37 cellular contexts compared by ENCODE assay signal in the genomic region with DNA sequence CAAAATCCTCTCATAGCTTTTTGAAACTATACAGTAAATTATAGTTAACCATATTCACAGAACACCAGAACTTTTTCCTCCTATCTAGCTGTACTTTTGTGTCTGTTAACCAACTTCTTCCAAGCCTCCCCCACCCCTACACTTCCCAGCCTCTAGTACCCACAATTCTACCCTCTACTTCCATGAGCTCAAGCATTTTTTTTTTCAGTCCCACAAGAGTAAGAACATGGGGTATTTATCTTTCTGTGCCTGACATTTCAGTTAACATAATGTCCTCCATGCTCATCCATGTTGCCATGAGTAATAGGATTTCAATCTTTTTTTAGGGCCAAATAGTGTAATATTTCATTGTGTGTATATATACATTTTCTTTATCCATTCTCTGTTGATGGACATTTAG.
DNase-seq lines count a peak whose midpoint lies in the region; ATAC-seq, FAIRE-seq and TF ChIP-seq lines count a peak whose summit lies in the region.
"Had no signal": no experiment of that assay in that cellular context is flagged by ENCODE, and none has a peak within 500 bp of the region (broad histone marks: within the 10 kb centered on the region; RNA-seq: fewer than 3 reads in every experiment).

No MANE protein-coding gene starts in this region.

- H3K4me3 ChIP-seq in K562 (no peak overlapping the region), H1 (ENCODE audit: extremely low read depth in 1 of 4, insufficient read depth in 2 of 4, low read depth in 3 of 4, low read length in 4 of 4) (no peak overlapping the region)
- H3K4me3 ChIP-seq: A549; BLaER1; BLaER1 treated with 17β-estradiol and CSF1 and Interleukin-3, amounts not matched to agents 10 nM and 100 nM had no signal

- H3K79me2 ChIP-seq in K562 (ENCODE audit: control insufficient read depth, insufficient read depth, low read length) = no peaks in the 10 kb centered on the region
- H3K79me2 ChIP-seq in H1 (ENCODE audit: control insufficient read depth in 1 of 2, insufficient read depth in 2 of 2, low read length in 2 of 2) = no peaks in the 10 kb centered on the region

- no peak overlapping the region for H2BK12ac ChIP-seq in H1 (ENCODE audit: low read depth, low read length)

- DNase-seq in OCI-M1 (lab: John Stamatoyannopoulos, UW) (peak; percentile 52), K562 (ENCODE audit: extremely low read depth in 1 of 4, low spot score in 3 of 4) (no peak), chondrocyte (ENCODE audit: low spot score) (no peak), H1 (ENCODE audit: low read depth in 1 of 2, low spot score in 2 of 2) (no peak), HuH-7.5 (ENCODE audit: low spot score) (no peak)
- DNase-seq in activated CD4-positive, alpha-beta T cell treated with anti-CD3 and anti-CD28 coated beads for 1 hour = no peak
- DNase-seq: 8988T; ACHN; AML-193; BE2C; C1 segment of cervical spinal cord; Caco-2; Calu3; CD4-positive, alpha-beta memory T cell; CD4-positive, alpha-beta T cell; CD4-positive, CD25-positive, alpha-beta regulatory T cell; CD8-positive, alpha-beta memory T cell; CD8-positive, alpha-beta T cell; COR-L47; DMS 273 treated with DMSO at 0.1 percent for 48 hours; DMS153; DMS53; DMS79; DMS79 treated with DMSO at 0.1 percent for 48 hours; DND-41; EL had no signal

- H3K27ac Mint-ChIP-seq in chondrocyte (ENCODE audit: unreplicated experiment) = peak overlapping the region; percentile 9
- H3K27ac Mint-ChIP-seq: B cell; CD14-positive monocyte; CD4-positive, alpha-beta memory T cell; CD4-positive, alpha-beta T cell; CD4-positive, CD25-positive, alpha-beta regulatory T cell; CD8-positive, alpha-beta T cell had no signal

- H3K18ac ChIP-seq in H1 (ENCODE audit: extremely low read depth, low read length) = no peak overlapping the region

- H2BK15ac ChIP-seq in H1 (ENCODE audit: low read length) = no peak overlapping the region

- no peak overlapping the region for H2BK5ac ChIP-seq in H1 (ENCODE audit: low read depth, low read length)

- FAIRE-seq in K562 (lab: Jason Lieb, UNC) = no peak
- no peak for FAIRE-seq in H1 (lab: Jason Lieb, UNC)
- FAIRE-seq: A204.1, A549, D721Med had no signal

- CTCF ChIA-PET in K562 (lab: Yijun Ruan, JAX; ENCODE audit: low intra/inter-chr PET ratio) (no interaction called here), H1 (lab: Charles Lee; ENCODE audit: partially characterized antibody) (no interaction called here)

- H4K20me1 ChIP-seq in K562 (replicated peaks; ENCODE audit: control insufficient read depth, insufficient read depth, low read length) (no peaks in the 10 kb centered on the region), H1 (replicated peaks in 1 of 2; ENCODE audit: control insufficient read depth in 1 of 2, insufficient read depth in 2 of 2, low read length in 2 of 2) (no peaks in the 10 kb centered on the region)
- H4K20me1 ChIP-seq: BLaER1; BLaER1 treated with 17β-estradiol and CSF1 and Interleukin-3, amounts not matched to agents 10 nM and 100 nM had no signal

- H4K5ac ChIP-seq in H1 (ENCODE audit: insufficient read length, low read depth, low read length) = no peak overlapping the region

- no peak overlapping the region for H3K4ac ChIP-seq in H1 (replicated peaks; ENCODE audit: insufficient read length, low read depth, low read length)

- H3K79me1 ChIP-seq in H1 (ENCODE audit: low read depth, low read length) = no peaks in the 10 kb centered on the region

- intact Hi-C loops in K562 (cut with micrococcal nuclease) = no loop called here

- H3K4me1 Mint-ChIP-seq in chondrocyte (ENCODE audit: low read depth) = peaks cover 40% of the 10 kb centered on the region
- H3K4me1 Mint-ChIP-seq: B cell, CD14-positive monocyte had no signal

- no peak overlapping the region for H4K8ac ChIP-seq in H1 (ENCODE audit: extremely low read depth, insufficient read depth, low read length)

- TF ChIP-seq EP300 in K562 (IDR thresholded peaks at IDR 0.05; ENCODE audit: low read length) (no peak), H1 (IDR thresholded peaks at IDR 0.05; ENCODE audit: borderline replicate concordance in 1 of 2, low read depth in 2 of 2, low read length in 2 of 2) (no peak)

- no peaks in the 10 kb centered on the region for H3K36me3 Mint-ChIP-seq in chondrocyte (ENCODE audit: low read depth)
- H3K36me3 Mint-ChIP-seq: CD14-positive monocyte; CD4-positive, alpha-beta memory T cell; CD4-positive, CD25-positive, alpha-beta regulatory T cell; CD8-positive, alpha-beta memory T cell; CD8-positive, alpha-beta T cell had no signal

- H3K36me3 ChIP-seq in K562 (ENCODE audit: control insufficient read depth, insufficient read depth, low read length) = no peaks in the 10 kb centered on the region
- H3K36me3 ChIP-seq in H1 (ENCODE audit: control insufficient read depth in 2 of 4, insufficient read depth in 4 of 4, low read length in 3 of 4) = no peaks in the 10 kb centered on the region
- H3K36me3 ChIP-seq: BE2C; BLaER1; BLaER1 treated with 17β-estradiol and CSF1 and Interleukin-3, amounts not matched to agents 10 nM and 100 nM had no signal

- peak overlapping the region; percentile 84 for H2AFZ ChIP-seq in K562 (ENCODE audit: low read depth, low read length)
- H2AFZ ChIP-seq in H1 (ENCODE audit: low read length) = no peak overlapping the region

- H3K27me3 Mint-ChIP-seq in chondrocyte (ENCODE audit: low read depth) = no peaks in the 10 kb centered on the region
- H3K27me3 Mint-ChIP-seq: CD4-positive, alpha-beta T cell had no signal

- no peak overlapping the region for H2BK20ac ChIP-seq in H1 (ENCODE audit: low read length)

- no peak overlapping the region for H2AK5ac ChIP-seq in H1 (ENCODE audit: low read depth, low read length)

- no peak overlapping the region for H3K4me2 ChIP-seq in K562 (ENCODE audit: insufficient read depth, low read length)
- H3K4me2 ChIP-seq in H1 (ENCODE audit: insufficient read depth in 1 of 2, low read depth in 2 of 2, low read length in 2 of 2) = no peak overlapping the region
- H3K4me2 ChIP-seq: A549; BLaER1; BLaER1 treated with 17β-estradiol and CSF1 and Interleukin-3, amounts not matched to agents 10 nM and 100 nM had no signal

- no peak overlapping the region for H3K9ac ChIP-seq in K562 (ENCODE audit: insufficient read depth in 1 of 2, low read depth in 2 of 2, low read length in 2 of 2)
- H3K9ac ChIP-seq in H1 (replicated peaks in 1 of 4; ENCODE audit: extremely low read depth in 1 of 4, low read depth in 3 of 4, low read length in 3 of 4) = no peak overlapping the region
- H3K9ac ChIP-seq: BLaER1; BLaER1 treated with 17β-estradiol and CSF1 and Interleukin-3, amounts not matched to agents 10 nM and 100 nM had no signal

- no peak overlapping the region for H2BK120ac ChIP-seq in H1 (replicated peaks; ENCODE audit: low read depth, low read length)

- no peak overlapping the region for H3K27ac ChIP-seq in K562 (ENCODE audit: extremely low read depth, low read depth, low read length)
- H3K27ac ChIP-seq in H1 (ENCODE audit: low read depth, low read length) = no peak overlapping the region
- H3K27ac ChIP-seq: 22Rv1; A549; BLaER1; BLaER1 treated with 17β-estradiol and CSF1 and Interleukin-3, amounts not matched to agents 10 nM and 100 nM; C4-2B had no signal

- POLR2A ChIA-PET in K562 (lab: Yijun Ruan, JAX) (interaction anchor here (1.6 kb wide), 1 partner anchor 9 kb away, joined by 9 read pairs; no protein-coding TSS in a partner anchor), H1 (lab: Charles Lee; ENCODE audit: partially characterized antibody) (no interaction called here)

- H3K4me1 ChIP-seq in K562 (replicated peaks in 1 of 2; ENCODE audit: control insufficient read depth in 2 of 2, insufficient read depth in 2 of 2, low read length in 2 of 2) (peaks cover 0 to 15% of the 10 kb centered on the region in 2 experiments; a peak in 3 of 5 replicates), H1 (replicated peaks in 1 of 4; ENCODE audit: control insufficient read depth in 3 of 4, insufficient read depth in 4 of 4, low read length in 3 of 4) (no peaks in the 10 kb centered on the region)
- H3K4me1 ChIP-seq: A549, BLaER1, Caco-2 had no signal

- TF ChIP-seq CTCF in K562 (IDR thresholded peaks at IDR 0.05 in 2 of 3, conservative IDR thresholded peaks at IDR 0.05 in 1 of 3; ENCODE audit: insufficient read depth in 2 of 3, low read depth in 1 of 3, low read length in 3 of 3) = no peak
- no peak for TF ChIP-seq CTCF in chondrocyte (IDR thresholded peaks at IDR 0.05)
- no peak for TF ChIP-seq CTCF in H1 (IDR thresholded peaks at IDR 0.05; ENCODE audit: control extremely low read depth in 1 of 3, insufficient read depth in 1 of 3, low read depth in 1 of 3, low read length in 3 of 3)

- TF ChIP-seq RAD21 in K562 (CRISPR knock-in tag; conservative IDR thresholded peaks at IDR 0.05 in 1 of 2, IDR thresholded peaks at IDR 0.05 in 1 of 2) = no peak
- no peak for TF ChIP-seq RAD21 in H1 (IDR thresholded peaks at IDR 0.05 in 1 of 2, conservative IDR thresholded peaks at IDR 0.05 in 1 of 2; ENCODE audit: low read depth in 2 of 2, low read length in 2 of 2)

- H3K9me1 ChIP-seq in K562 (ENCODE audit: control insufficient read depth, insufficient read depth, low read length) = no peaks in the 10 kb centered on the region

- no peaks in the 10 kb centered on the region for H3K27me3 ChIP-seq in K562 (ENCODE audit: control insufficient read depth in 2 of 2, insufficient read depth in 2 of 2, low read length in 2 of 2)
- no peaks in the 10 kb centered on the region for H3K27me3 ChIP-seq in H1 (replicated peaks in 1 of 4; ENCODE audit: control insufficient read depth in 3 of 4, extremely low read depth in 1 of 4, insufficient read depth in 3 of 4, low read length in 3 of 4)
- H3K27me3 ChIP-seq: BE2C; BLaER1; BLaER1 treated with 17β-estradiol and CSF1 and Interleukin-3, amounts not matched to agents 10 nM and 100 nM had no signal

- no TSS peak for BruUV-seq in K562 (replicated peaks; lab: Mats Ljungman, UMichigan)

- H3K4me3 Mint-ChIP-seq in chondrocyte (ENCODE audit: unreplicated experiment) = no peak overlapping the region
- H3K4me3 Mint-ChIP-seq: B cell; CD14-positive monocyte; CD4-positive, alpha-beta memory T cell; CD4-positive, alpha-beta T cell; CD4-positive, CD25-positive, alpha-beta regulatory T cell; CD8-positive, alpha-beta T cell had no signal

- H3K56ac ChIP-seq in H1 (replicated peaks; ENCODE audit: insufficient read length, low read depth, low read length) = peak overlapping the region; percentile 40

- no peaks in the 10 kb centered on the region; the same call in 1 of the 2 replicates for H3K23me2 ChIP-seq in H1 (ENCODE audit: low read depth, low read length)

- H3K9me3 ChIP-seq in K562 (replicated peaks; ENCODE audit: control insufficient read depth, insufficient read depth, low read depth, low read length) (no peaks in the 10 kb centered on the region), H1 (ENCODE audit: insufficient read depth in 2 of 2, low read depth in 1 of 2, low read length in 1 of 2) (no peaks in the 10 kb centered on the region)
- H3K9me3 ChIP-seq: A549; BE2C; BLaER1; BLaER1 treated with 17β-estradiol and CSF1 and Interleukin-3, amounts not matched to agents 10 nM and 100 nM; Caco-2 had no signal

- H3K23ac ChIP-seq in H1 (ENCODE audit: insufficient read length) = no peak overlapping the region

- no peak overlapping the region for H3K14ac ChIP-seq in H1 (ENCODE audit: insufficient read length)

- ATAC-seq in K562 (no peak; the same call in 1 of the 3 replicates), HG02970 (IDR thresholded peaks at IDR 0.05; ENCODE audit: low FRiP score, unreplicated experiment) (no peak), HG03108 (IDR thresholded peaks at IDR 0.05; ENCODE audit: unreplicated experiment) (no peak)
- ATAC-seq: A549; CD8-positive, alpha-beta T cell had no signal

- no peaks in the 10 kb centered on the region for H3K9me3 Mint-ChIP-seq in chondrocyte (ENCODE audit: low read depth)
- H3K9me3 Mint-ChIP-seq: CD4-positive, alpha-beta T cell; CD8-positive, alpha-beta T cell had no signal

- in situ Hi-C loops in K562 (cut with MboI) = no loop called here

- no peak overlapping the region for H4K91ac ChIP-seq in H1 (replicated peaks; ENCODE audit: insufficient read length, low read length)

- TF ChIP-seq POLR2A in K562 (conservative IDR thresholded peaks at IDR 0.05) (no peak), H1 (IDR thresholded peaks at IDR 0.05; ENCODE audit: control extremely low read depth in 1 of 2, low read depth in 2 of 2, low read length in 2 of 2) (no peak)
